34 cellular contexts compared by ENCODE assay signal in the genomic region with DNA sequence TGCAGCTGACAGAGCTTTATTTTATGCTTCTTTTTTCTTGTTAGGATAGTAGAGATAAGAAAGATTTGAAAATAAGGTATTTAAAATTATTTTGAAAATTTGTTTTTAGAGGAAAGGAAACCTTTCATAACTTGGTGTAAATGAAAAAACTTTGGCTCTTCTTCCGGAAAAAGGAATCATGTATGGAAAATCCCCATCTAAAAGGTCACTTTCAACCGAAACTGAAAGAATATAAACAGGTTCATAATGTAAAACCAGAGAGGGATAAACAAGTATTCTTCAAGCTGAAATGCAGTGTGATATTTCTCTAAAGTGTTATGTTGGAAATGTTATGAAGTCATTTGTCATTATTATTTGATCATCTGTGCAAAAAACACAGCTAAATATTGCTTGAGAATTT.
"Had no signal": no experiment of that assay in that cellular context is flagged by ENCODE, and none has a peak within 500 bp of the region (broad histone marks: within the 10 kb centered on the region; RNA-seq: fewer than 3 reads in every experiment).

No MANE protein-coding gene starts in this region.

- H3K4me1 ChIP-seq: adrenal gland, body of pancreas, breast epithelium had no signal

- DNase-seq: activated CD4-positive, alpha-beta memory T cell treated with anti-CD3 and anti-CD28 coated beads for 36 hours; activated CD4-positive, alpha-beta T cell treated with anti-CD3 and anti-CD28 coated beads for 1 hour; activated CD4-positive, alpha-beta T cell treated with anti-CD3 and anti-CD28 coated beads for 36 hours; activated CD4-positive, alpha-beta T cell treated with anti-CD3 and anti-CD28 coated beads, Interleukin-2, amount 10 ng/mL, durations not matched to agents 24 days and 14 days; activated CD4-positive, alpha-beta T cell treated with anti-CD3 and anti-CD28 coated beads, Interleukin-2, amount 50 U/mL, for 1 hour; activated CD4-positive, alpha-beta T cell treated with anti-CD3 and anti-CD28 coated beads, Interleukin-2, amount 50 U/mL, for 4 hours; activated CD4-positive, CD25-positive, alpha-beta regulatory T cell; activated CD8-positive, alpha-beta memory T cell treated with anti-CD3 and anti-CD28 coated beads, Interleukin-2, amount 50 U/mL, for 4 hours; activated CD8-positive, alpha-beta T cell treated with anti-CD3 and anti-CD28 coated beads for 36 hours; activated effector memory CD4-positive, alpha-beta T cell treated with anti-CD3 and anti-CD28 coated beads, Interleukin-2, amount 50 U/mL, for 16 hours; activated gamma-delta T cell treated with Interleukin-2 at 50 U/mL for 16 hours; activated naive CD4-positive, alpha-beta T cell; activated naive CD4-positive, alpha-beta T cell treated with anti-CD3 and anti-CD28 coated beads for 36 hours; activated naive CD4-positive, alpha-beta T cell treated with anti-CD3 and anti-CD28 coated beads, Interleukin-2, amount 50 U/mL, for 16 hours; activated naive CD8-positive, alpha-beta T cell treated with anti-CD3 and anti-CD28 coated beads for 36 hours; activated T-cell treated with anti-CD3 and anti-CD28 coated beads for 4 hours; activated T-cell treated with anti-CD3 and anti-CD28 coated beads, Interleukin-2, amount 50 U/mL, for 1 hour; activated T-cell treated with anti-CD3 and anti-CD28 coated beads, Interleukin-2, amount 50 U/mL, for 4 hours; activated T-cell treated with anti-CD3 and anti-CD28 coated beads, Interleukin-2, amount 50 U/mL, for 72 hours; adrenal gland; amniotic stem cell; aorta; body of pancreas; brain microvascular endothelial cell; central memory CD4-positive, alpha-beta T cell; T-helper 1 cell; T-helper 2 cell; T-helper 9 cell had no signal

- H3K27ac ChIP-seq: adrenal gland, body of pancreas, brain microvascular endothelial cell, breast epithelium, WERI-Rb-1 had no signal

- H3K9me3 ChIP-seq: adrenal gland, body of pancreas, breast epithelium had no signal

- H3K36me3 ChIP-seq: adrenal gland, brain microvascular endothelial cell, breast epithelium, WERI-Rb-1 had no signal

- ATAC-seq: activated CD4-positive, alpha-beta T cell treated with anti-CD3 and anti-CD28 coated beads for 36 hours; activated CD4-positive, CD25-positive, alpha-beta regulatory T cell treated with anti-CD3 and anti-CD28 coated beads, Interleukin-2, amount 50 U/mL, for 24 hours; activated CD8-positive, alpha-beta T cell treated with anti-CD3 and anti-CD28 coated beads for 36 hours; activated naive CD4-positive, alpha-beta T cell treated with anti-CD3 and anti-CD28 coated beads, Interleukin-2, amount 50 U/mL, for 72 hours; activated T-cell treated with anti-CD3 and anti-CD28 coated beads, Interleukin-2, amount 50 U/mL, for 4 hours; activated T-cell treated with anti-CD3 and anti-CD28 coated beads, Interleukin-2, amount 50 U/mL, for 72 hours; activated T-helper 17 cell treated with anti-CD3 and anti-CD28 coated beads, Interleukin-2, amount 50 U/mL, for 72 hours; body of pancreas; WTC11 had no signal

- H3K4me3 ChIP-seq: adrenal gland, body of pancreas, breast epithelium had no signal

- H3K27me3 ChIP-seq: adrenal gland, body of pancreas, brain microvascular endothelial cell, breast epithelium had no signal
